In the genomic region with DNA sequence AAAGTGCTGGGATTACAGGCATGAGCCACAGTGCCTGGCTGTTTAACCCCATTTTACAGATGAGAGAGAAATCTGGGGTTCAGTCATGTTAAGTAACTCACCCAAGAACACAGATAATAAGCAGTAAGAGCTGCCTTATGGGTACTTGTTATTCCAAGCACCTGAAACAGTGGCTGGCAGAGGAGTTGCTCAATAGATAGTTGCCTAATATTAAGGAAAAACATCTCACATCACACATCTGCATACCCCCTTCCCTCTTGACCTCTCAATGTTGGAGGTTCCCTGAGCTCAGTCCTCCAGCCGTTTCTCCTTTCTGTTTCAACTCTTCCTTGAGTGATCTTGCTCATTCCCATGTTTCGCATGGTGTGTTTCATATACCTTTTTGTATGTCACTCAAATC, we compare ENCODE assay signal across 28 cellular contexts.
"Had no signal": no experiment of that assay in that cellular context is flagged by ENCODE, and none has a peak within 500 bp of the region (broad histone marks: within the 10 kb centered on the region; RNA-seq: fewer than 3 reads in every experiment).

No MANE protein-coding gene starts in this region.

- H3K27me3 Mint-ChIP-seq: activated CD4-positive, alpha-beta T cell treated with anti-CD3 and anti-CD28 coated beads for 36 hours; stimulated activated memory B cell treated with anti-CD40 and anti-IgM and Interleukin-4, amounts not matched to agents 10 μg/mL and 1 μg/mL and 100 μg/mL, for 72 hours; stimulated activated naive CD8-positive, alpha-beta T cell treated with anti-CD3 and anti-CD28 coated beads, Interleukin-15, amount 100 ng/mL, for 72 hours; type B pancreatic cell had no signal

- H3K4me1 Mint-ChIP-seq: stimulated activated memory B cell treated with anti-CD40 and anti-IgM and Interleukin-4, amounts not matched to agents 10 μg/mL and 1 μg/mL and 100 μg/mL, for 72 hours had no signal

- H3K27me3 ChIP-seq: breast epithelium, esophagus squamous epithelium, pancreas, uterus had no signal

- H3K27ac Mint-ChIP-seq: activated T-cell treated with anti-CD3 and anti-CD28 coated beads, Interleukin-2, amount 50 U/mL, for 72 hours; stimulated activated memory B cell treated with anti-CD40 and anti-IgM and Interleukin-4, amounts not matched to agents 10 μg/mL and 1 μg/mL and 100 μg/mL, for 72 hours; stimulated activated naive CD8-positive, alpha-beta T cell treated with anti-CD3 and anti-CD28 coated beads, Interleukin-15, amount 100 ng/mL, for 72 hours; T-helper 2 cell treated with Interferon-gamma antibody and Interleukin-4, amounts not matched to agents 5 μg/mL and 100 μg/mL, for 36 hours; type B pancreatic cell had no signal

- H3K9me3 Mint-ChIP-seq: stimulated activated memory B cell treated with anti-CD40 and anti-IgM and Interleukin-4, amounts not matched to agents 10 μg/mL and 1 μg/mL and 100 μg/mL, for 72 hours; stimulated activated naive CD8-positive, alpha-beta T cell treated with anti-CD3 and anti-CD28 coated beads, Interleukin-15, amount 100 ng/mL, for 72 hours; T-helper 2 cell treated with Interferon-gamma antibody and Interleukin-4, amounts not matched to agents 5 μg/mL and 100 μg/mL, for 36 hours had no signal

- DNase-seq: activated CD4-positive, alpha-beta T cell treated with anti-CD3 and anti-CD28 coated beads for 36 hours; activated CD4-positive, alpha-beta T cell treated with anti-CD3 and anti-CD28 coated beads, Interleukin-2, amount 50 U/mL, for 4 hours; activated CD4-positive, CD25-positive, alpha-beta regulatory T cell; activated effector memory CD4-positive, alpha-beta T cell treated with Interleukin-2 at 50 U/mL for 16 hours; activated naive CD4-positive, alpha-beta T cell treated with Interleukin-2 at 50 U/mL for 16 hours; activated T-cell treated with anti-CD3 and anti-CD28 coated beads for 4 hours; activated T-cell treated with anti-CD3 and anti-CD28 coated beads, Interleukin-2, amount 50 U/mL, for 72 hours; central memory CD4-positive, alpha-beta T cell; dermis blood vessel endothelial cell; effector CD4-positive, alpha-beta T cell; esophagus squamous epithelium; left ventricle myocardium inferior; nucleus accumbens; pancreas; psoas muscle; stimulated activated CD4-positive, alpha-beta T cell treated with anti-CD3 and anti-CD28 coated beads, Interleukin-1b, Interleukin-23, amount 100 ng/mL, for 48 hours; stimulated activated CD4-positive, alpha-beta T cell treated with anti-CD3 and anti-CD28 coated beads, Interleukin-4, amount 100 ng/mL, for 4 hours; stimulated activated CD8-positive, alpha-beta memory T cell treated with anti-CD3 and anti-CD28 coated beads, Interleukin-4, amount 100 ng/mL, for 48 hours; stimulated activated naive CD8-positive, alpha-beta T cell treated with anti-CD3 and anti-CD28 coated beads, Interleukin-15, amount 100 ng/mL, for 72 hours; substantia nigra; uterus had no signal

- H3K4me3 ChIP-seq: breast epithelium, esophagus squamous epithelium, left ventricle myocardium inferior, lung, pancreas, psoas muscle, smooth muscle cell, uterus had no signal

- H3K36me3 ChIP-seq: breast epithelium, esophagus squamous epithelium, left ventricle myocardium inferior, pancreas, uterus had no signal

- ATAC-seq: activated CD4-positive, alpha-beta T cell treated with anti-CD3 and anti-CD28 coated beads for 36 hours; activated T-cell treated with anti-CD3 and anti-CD28 coated beads, Interleukin-2, amount 50 U/mL, for 72 hours; pancreas; psoas muscle; stimulated activated memory B cell treated with anti-CD40 and anti-IgM and Interleukin-4, amounts not matched to agents 10 μg/mL and 1 μg/mL and 100 μg/mL, for 72 hours; stimulated activated naive CD8-positive, alpha-beta T cell treated with anti-CD3 and anti-CD28 coated beads, Interleukin-15, amount 100 ng/mL, for 72 hours had no signal

- H3K4me3 Mint-ChIP-seq: activated CD4-positive, alpha-beta T cell treated with anti-CD3 and anti-CD28 coated beads for 36 hours; activated T-cell treated with anti-CD3 and anti-CD28 coated beads, Interleukin-2, amount 50 U/mL, for 72 hours; stimulated activated memory B cell treated with anti-CD40 and anti-IgM and Interleukin-4, amounts not matched to agents 10 μg/mL and 1 μg/mL and 100 μg/mL, for 72 hours; stimulated activated naive CD8-positive, alpha-beta T cell treated with anti-CD3 and anti-CD28 coated beads, Interleukin-15, amount 100 ng/mL, for 72 hours; T-helper 2 cell treated with Interferon-gamma antibody and Interleukin-4, amounts not matched to agents 5 μg/mL and 100 μg/mL, for 36 hours; type B pancreatic cell had no signal

- H3K4me1 ChIP-seq: breast epithelium, esophagus squamous epithelium, left ventricle myocardium inferior, pancreas, psoas muscle, uterus had no signal

- H3K27ac ChIP-seq: breast epithelium, epithelial cell of prostate, esophagus squamous epithelium, left ventricle myocardium inferior, pancreas, psoas muscle, uterus had no signal

- H3K9me3 ChIP-seq: breast epithelium, esophagus squamous epithelium, left ventricle myocardium inferior, pancreas, psoas muscle, uterus had no signal
